Comparison of ENCODE assay signal across 8 cellular contexts in the genomic region with DNA sequence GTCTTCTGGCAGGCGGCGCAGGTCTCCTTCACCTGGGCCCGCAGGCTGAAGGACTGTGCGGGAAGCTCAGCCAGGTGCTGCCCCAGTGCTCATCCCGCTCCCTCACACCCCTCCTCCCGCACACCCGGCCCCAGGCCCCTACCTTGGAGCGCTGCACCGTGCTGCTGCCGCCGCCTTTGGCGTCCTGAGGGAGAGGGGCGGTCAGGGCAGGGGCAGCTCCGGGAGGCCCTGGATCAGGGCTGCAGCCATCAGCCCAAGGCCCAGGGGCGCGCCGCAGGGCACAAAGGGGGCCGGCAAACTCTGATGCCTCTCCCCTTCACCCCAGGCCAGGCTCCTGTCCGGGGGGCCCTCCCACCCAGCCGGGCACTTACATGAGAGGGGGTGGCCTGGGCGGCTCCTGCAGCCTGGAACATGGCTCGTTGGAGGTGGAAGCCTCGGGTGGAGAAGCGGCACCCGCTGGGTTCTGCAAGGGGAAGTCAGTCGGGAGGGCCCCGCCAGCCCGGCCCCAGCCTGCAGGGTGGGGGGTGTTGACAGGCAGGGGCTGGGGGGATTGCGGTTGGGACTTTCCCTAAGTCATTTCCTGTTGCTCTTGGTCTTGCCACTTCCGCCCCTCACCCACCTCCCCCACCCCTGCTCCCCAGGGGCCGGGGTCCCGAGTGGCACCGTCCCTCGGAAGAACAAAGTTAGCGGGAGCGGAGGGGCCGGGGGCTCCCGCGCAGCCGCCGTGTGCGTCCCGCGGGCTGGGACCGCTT.
DNase-seq lines count a peak whose midpoint lies in the region; ATAC-seq and FAIRE-seq lines count a peak whose summit lies in the region.

No MANE protein-coding gene starts in this region.

- peaks cover 25% of the 10 kb centered on the region for H3K36me3 ChIP-seq in iPS-15b (ENCODE audit: control insufficient read depth, insufficient read depth, low read length)

- peaks cover 67% of the 10 kb centered on the region for H3K4me1 Mint-ChIP-seq in activated naive CD8-positive, alpha-beta T cell (ENCODE audit: low read depth)

- no peaks in the 10 kb centered on the region for H3K27me3 Mint-ChIP-seq in activated naive CD8-positive, alpha-beta T cell

- no peaks in the 10 kb centered on the region for H3K9me3 Mint-ChIP-seq in activated naive CD8-positive, alpha-beta T cell (ENCODE audit: low read depth)

- H3K36me3 Mint-ChIP-seq in activated naive CD8-positive, alpha-beta T cell: peaks cover 3% of the 10 kb centered on the region

- peak; percentile 93 for FAIRE-seq in GM18507 (lab: Jason Lieb, UNC)

- H3K9me3 ChIP-seq in iPS-15b (ENCODE audit: control insufficient read depth, insufficient read depth, low read length): no peaks in the 10 kb centered on the region

- DNase-seq in GM18507 (ENCODE audit: extremely low spot score, insufficient read length, low read depth) (peak; percentile 65), SKM-1 treated with dmso at 0.1 percent for 144 hours (lab: John Stamatoyannopoulos, UW; ENCODE audit: unreplicated experiment) (peak; percentile 68), NCI-H146 treated with DMSO at 0.1 percent for 48 hours (lab: John Stamatoyannopoulos, UW; ENCODE audit: unreplicated experiment) (no peak)
- peak; percentile 47 to 64 for DNase-seq in stimulated activated CD4-positive, alpha-beta T cell treated with anti-CD3 and anti-CD28 coated beads, Interleukin-12 subunit alpha, Interleukin-12 subunit beta, amount 100 ng/mL, for 24 hours (ENCODE audit: low read depth in 2 of 2)

- peak; percentile 19 for ATAC-seq in HG03045 (IDR thresholded peaks at IDR 0.05; ENCODE audit: unreplicated experiment)
- no peak for ATAC-seq in GM21526 (IDR thresholded peaks at IDR 0.05; ENCODE audit: low FRiP score, unreplicated experiment)

- H3K4me1 ChIP-seq in iPS-15b (ENCODE audit: control insufficient read depth, insufficient read depth, low read length): peaks cover 12% of the 10 kb centered on the region

- H3K9ac ChIP-seq in iPS-15b (ENCODE audit: low read depth, low read length): peak overlapping the region; percentile 37

- peak overlapping the region; percentile 56 for H3K4me3 ChIP-seq in iPS-15b (ENCODE audit: low read depth, low read length)

- peak overlapping the region; percentile 64 for H3K27ac Mint-ChIP-seq in activated naive CD8-positive, alpha-beta T cell

- peak overlapping the region; percentile 90 for H3K4me3 Mint-ChIP-seq in activated naive CD8-positive, alpha-beta T cell

- no peaks in the 10 kb centered on the region for H3K27me3 ChIP-seq in iPS-15b (ENCODE audit: control insufficient read depth, insufficient read depth, low read length)
